In the genomic region with DNA sequence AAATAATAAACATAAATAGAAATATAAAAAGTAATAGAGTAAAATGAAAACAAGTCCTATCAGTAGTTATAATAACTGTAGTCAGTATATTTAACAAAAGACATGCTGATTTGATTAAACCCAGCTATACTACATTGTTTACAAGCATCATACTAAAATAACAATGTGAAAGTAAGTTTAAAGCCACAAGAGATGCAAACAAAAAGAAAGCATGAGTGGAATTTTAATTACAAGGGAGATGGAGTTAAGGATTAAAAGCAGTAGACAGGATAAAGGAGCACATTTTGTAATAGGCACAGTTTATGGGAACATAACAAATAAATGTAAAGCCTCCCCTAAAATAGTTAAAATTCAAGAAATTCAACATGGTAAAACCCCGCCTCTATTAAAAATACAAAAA, we compare ENCODE assay signal across 23 cellular contexts.
DNase-seq lines count a peak whose midpoint lies in the region; ATAC-seq and FAIRE-seq lines count a peak whose summit lies in the region.
"Had no signal": no experiment of that assay in that cellular context is flagged by ENCODE, and none has a peak within 500 bp of the region (broad histone marks: within the 10 kb centered on the region; RNA-seq: fewer than 3 reads in every experiment).

No MANE protein-coding gene starts in this region.

- FAIRE-seq in islet of Langerhans (lab: Jason Lieb, UNC) (peak; percentile 27), urothelium cell line (lab: Jason Lieb, UNC) (no peak)
- FAIRE-seq: endothelial cell of umbilical vein had no signal

- DNase-seq in AG08396 (ENCODE audit: low spot score) (peak; percentile 1), GM03348 (ENCODE audit: low spot score) (peak; percentile 3), amniotic epithelial cell (ENCODE audit: low read depth) (peak; percentile 9), urothelium cell line (ENCODE audit: low spot score) (no peak)
- no peak for DNase-seq in activated CD4-positive, alpha-beta T cell treated with anti-CD3 and anti-CD28 coated beads for 4 hours
- DNase-seq in stimulated activated CD4-positive, alpha-beta T cell treated with anti-CD3 and anti-CD28 coated beads, Interleukin-15, amount 100 ng/mL, for 24 hours: no peak
- DNase-seq: activated CD4-positive, alpha-beta T cell treated with anti-CD3 and anti-CD28 coated beads, Interleukin-2, amount 10 ng/mL, durations not matched to agents 24 days and 14 days; activated naive CD4-positive, alpha-beta T cell treated with anti-CD3 and anti-CD28 coated beads, Interleukin-2, amount 50 U/mL, for 16 hours; activated T-cell treated with anti-CD3 and anti-CD28 coated beads, Interleukin-2, amount 50 U/mL, for 4 hours; anterior cingulate cortex; caudate nucleus; CD8-positive, alpha-beta memory T cell; DMS53; HCEC 1CT; heart left ventricle; NCI-H1105; NCI-H2029 treated with DMSO at 0.1 percent for 48 hours; NCI-H2227 treated with DMSO at 0.1 percent for 48 hours; stimulated activated CD4-positive, alpha-beta T cell treated with anti-CD3 and anti-CD28 coated beads, Interleukin-2, amount 100 ng/mL, for 24 hours; T-helper 2 cell had no signal

- ATAC-seq in HG03378 (IDR thresholded peaks at IDR 0.05; ENCODE audit: unreplicated experiment): no peak
- ATAC-seq: activated T-cell treated with anti-CD3 and anti-CD28 coated beads, Interleukin-2, amount 50 U/mL, for 4 hours; heart left ventricle had no signal

Comparison
In these comparisons a context has a peak if more than half of its experiments do, and no peak if none do; other contexts are left out.
1. DNase-seq: peak in AG08396 (single experiment), GM03348 (single experiment) and amniotic epithelial cell (single experiment); none in activated CD4-positive, alpha-beta T cell treated with anti-CD3 and anti-CD28 coated beads for 4 hours (0 of 2), stimulated activated CD4-positive, alpha-beta T cell treated with anti-CD3 and anti-CD28 coated beads, Interleukin-15, amount 100 ng/mL, for 24 hours (single experiment) and urothelium cell line (single experiment).